1 cellular context compared by ENCODE assay signal in the genomic region with DNA sequence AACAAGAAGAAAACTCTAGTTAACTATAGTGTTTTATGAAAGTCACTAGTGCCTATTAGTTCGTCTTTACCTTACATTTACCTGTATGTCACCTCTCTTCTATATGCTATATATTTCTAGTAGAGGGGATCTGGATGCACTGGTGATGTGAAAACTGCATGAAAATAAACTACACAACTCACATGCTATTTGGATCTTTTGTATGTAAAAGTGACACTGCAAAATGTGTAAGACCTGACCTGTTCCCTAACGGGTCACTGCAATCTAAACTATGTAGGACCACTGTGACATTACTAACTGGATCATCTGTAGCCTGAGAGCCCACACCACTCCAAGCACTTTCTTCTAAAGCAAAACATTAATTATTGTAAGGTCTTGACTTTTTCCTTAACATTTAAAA.
TF ChIP-seq lines count a peak whose summit lies in the region.

No MANE protein-coding gene starts in this region.

TF ChIP-seq in K562, 482 proteins besides CTCF, POLR2A, EP300 and RAD21 (continued from another document):
- TF ChIP-seq, protein P1, sequence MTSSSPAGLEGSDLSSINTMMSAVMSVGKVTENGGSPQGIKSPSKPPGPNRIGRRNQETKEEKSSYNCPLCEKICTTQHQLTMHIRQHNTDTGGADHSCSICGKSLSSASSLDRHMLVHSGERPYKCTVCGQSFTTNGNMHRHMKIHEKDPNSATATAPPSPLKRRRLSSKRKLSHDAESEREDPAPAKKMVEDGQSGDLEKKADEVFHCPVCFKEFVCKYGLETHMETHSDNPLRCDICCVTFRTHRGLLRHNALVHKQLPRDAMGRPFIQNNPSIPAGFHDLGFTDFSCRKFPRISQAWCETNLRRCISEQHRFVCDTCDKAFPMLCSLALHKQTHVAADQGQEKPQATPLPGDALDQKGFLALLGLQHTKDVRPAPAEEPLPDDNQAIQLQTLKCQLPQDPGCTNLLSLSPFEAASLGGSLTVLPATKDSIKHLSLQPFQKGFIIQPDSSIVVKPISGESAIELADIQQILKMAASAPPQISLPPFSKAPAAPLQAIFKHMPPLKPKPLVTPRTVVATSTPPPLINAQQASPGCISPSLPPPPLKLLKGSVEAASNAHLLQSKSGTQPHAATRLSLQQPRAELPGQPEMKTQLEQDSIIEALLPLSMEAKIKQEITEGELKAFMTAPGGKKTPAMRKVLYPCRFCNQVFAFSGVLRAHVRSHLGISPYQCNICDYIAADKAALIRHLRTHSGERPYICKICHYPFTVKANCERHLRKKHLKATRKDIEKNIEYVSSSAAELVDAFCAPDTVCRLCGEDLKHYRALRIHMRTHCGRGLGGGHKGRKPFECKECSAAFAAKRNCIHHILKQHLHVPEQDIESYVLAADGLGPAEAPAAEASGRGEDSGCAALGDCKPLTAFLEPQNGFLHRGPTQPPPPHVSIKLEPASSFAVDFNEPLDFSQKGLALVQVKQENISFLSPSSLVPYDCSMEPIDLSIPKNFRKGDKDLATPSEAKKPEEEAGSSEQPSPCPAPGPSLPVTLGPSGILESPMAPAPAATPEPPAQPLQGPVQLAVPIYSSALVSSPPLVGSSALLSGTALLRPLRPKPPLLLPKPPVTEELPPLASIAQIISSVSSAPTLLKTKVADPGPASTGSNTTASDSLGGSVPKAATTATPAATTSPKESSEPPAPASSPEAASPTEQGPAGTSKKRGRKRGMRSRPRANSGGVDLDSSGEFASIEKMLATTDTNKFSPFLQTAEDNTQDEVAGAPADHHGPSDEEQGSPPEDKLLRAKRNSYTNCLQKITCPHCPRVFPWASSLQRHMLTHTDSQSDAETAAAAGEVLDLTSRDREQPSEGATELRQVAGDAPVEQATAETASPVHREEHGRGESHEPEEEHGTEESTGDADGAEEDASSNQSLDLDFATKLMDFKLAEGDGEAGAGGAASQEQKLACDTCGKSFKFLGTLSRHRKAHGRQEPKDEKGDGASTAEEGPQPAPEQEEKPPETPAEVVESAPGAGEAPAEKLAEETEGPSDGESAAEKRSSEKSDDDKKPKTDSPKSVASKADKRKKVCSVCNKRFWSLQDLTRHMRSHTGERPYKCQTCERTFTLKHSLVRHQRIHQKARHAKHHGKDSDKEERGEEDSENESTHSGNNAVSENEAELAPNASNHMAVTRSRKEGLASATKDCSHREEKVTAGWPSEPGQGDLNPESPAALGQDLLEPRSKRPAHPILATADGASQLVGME (CRISPR knock-in tag; IDR thresholded peaks at IDR 0.05) = no peak
- TF ChIP-seq, protein P2, sequence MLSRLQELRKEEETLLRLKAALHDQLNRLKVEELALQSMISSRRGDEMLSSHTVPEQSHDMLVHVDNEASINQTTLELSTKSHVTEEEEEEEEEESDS (CRISPR knock-in tag; IDR thresholded peaks at IDR 0.05) = no peak
- TF ChIP-seq ZNF316 (IDR thresholded peaks at IDR 0.05) (peak; percentile 39; the same call in 1 of the 2 replicates), BCOR (IDR thresholded peaks at IDR 0.05) (no peak), KDM4B (IDR thresholded peaks at IDR 0.05; ENCODE audit: borderline replicate concordance in 2 of 2, low read depth in 1 of 2) (no peak), NFYB (IDR thresholded peaks at IDR 0.05; ENCODE audit: extremely low read depth, insufficient read length) (no peak), MAFF (IDR thresholded peaks at IDR 0.05; ENCODE audit: low read length) (0 out of 2 replicates have a peak, but pooled peaks have one; percentile 12), HDAC6 (IDR thresholded peaks at IDR 0.05; ENCODE audit: low read depth, low read length) (no peak), ZFPM2 (CRISPR knock-in tag; IDR thresholded peaks at IDR 0.05) (no peak), TARDBP (IDR thresholded peaks at IDR 0.05) (no peak), TSC22D4 (tag; IDR thresholded peaks at IDR 0.05) (no peak), MED1 (CRISPR knock-in tag; IDR thresholded peaks at IDR 0.05; ENCODE audit: borderline replicate concordance) (no peak)
- TF ChIP-seq, protein P3, sequence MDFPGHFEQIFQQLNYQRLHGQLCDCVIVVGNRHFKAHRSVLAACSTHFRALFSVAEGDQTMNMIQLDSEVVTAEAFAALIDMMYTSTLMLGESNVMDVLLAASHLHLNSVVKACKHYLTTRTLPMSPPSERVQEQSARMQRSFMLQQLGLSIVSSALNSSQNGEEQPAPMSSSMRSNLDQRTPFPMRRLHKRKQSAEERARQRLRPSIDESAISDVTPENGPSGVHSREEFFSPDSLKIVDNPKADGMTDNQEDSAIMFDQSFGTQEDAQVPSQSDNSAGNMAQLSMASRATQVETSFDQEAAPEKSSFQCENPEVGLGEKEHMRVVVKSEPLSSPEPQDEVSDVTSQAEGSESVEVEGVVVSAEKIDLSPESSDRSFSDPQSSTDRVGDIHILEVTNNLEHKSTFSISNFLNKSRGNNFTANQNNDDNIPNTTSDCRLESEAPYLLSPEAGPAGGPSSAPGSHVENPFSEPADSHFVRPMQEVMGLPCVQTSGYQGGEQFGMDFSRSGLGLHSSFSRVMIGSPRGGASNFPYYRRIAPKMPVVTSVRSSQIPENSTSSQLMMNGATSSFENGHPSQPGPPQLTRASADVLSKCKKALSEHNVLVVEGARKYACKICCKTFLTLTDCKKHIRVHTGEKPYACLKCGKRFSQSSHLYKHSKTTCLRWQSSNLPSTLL (IDR thresholded peaks at IDR 0.05) = no peak
- TF ChIP-seq, protein P4, sequence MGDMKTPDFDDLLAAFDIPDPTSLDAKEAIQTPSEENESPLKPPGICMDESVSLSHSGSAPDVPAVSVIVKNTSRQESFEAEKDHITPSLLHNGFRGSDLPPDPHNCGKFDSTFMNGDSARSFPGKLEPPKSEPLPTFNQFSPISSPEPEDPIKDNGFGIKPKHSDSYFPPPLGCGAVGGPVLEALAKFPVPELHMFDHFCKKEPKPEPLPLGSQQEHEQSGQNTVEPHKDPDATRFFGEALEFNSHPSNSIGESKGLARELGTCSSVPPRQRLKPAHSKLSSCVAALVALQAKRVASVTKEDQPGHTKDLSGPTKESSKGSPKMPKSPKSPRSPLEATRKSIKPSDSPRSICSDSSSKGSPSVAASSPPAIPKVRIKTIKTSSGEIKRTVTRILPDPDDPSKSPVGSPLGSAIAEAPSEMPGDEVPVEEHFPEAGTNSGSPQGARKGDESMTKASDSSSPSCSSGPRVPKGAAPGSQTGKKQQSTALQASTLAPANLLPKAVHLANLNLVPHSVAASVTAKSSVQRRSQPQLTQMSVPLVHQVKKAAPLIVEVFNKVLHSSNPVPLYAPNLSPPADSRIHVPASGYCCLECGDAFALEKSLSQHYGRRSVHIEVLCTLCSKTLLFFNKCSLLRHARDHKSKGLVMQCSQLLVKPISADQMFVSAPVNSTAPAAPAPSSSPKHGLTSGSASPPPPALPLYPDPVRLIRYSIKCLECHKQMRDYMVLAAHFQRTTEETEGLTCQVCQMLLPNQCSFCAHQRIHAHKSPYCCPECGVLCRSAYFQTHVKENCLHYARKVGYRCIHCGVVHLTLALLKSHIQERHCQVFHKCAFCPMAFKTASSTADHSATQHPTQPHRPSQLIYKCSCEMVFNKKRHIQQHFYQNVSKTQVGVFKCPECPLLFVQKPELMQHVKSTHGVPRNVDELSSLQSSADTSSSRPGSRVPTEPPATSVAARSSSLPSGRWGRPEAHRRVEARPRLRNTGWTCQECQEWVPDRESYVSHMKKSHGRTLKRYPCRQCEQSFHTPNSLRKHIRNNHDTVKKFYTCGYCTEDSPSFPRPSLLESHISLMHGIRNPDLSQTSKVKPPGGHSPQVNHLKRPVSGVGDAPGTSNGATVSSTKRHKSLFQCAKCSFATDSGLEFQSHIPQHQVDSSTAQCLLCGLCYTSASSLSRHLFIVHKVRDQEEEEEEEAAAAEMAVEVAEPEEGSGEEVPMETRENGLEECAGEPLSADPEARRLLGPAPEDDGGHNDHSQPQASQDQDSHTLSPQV (IDR thresholded peaks at IDR 0.05) = no peak
- TF ChIP-seq, protein P5, sequence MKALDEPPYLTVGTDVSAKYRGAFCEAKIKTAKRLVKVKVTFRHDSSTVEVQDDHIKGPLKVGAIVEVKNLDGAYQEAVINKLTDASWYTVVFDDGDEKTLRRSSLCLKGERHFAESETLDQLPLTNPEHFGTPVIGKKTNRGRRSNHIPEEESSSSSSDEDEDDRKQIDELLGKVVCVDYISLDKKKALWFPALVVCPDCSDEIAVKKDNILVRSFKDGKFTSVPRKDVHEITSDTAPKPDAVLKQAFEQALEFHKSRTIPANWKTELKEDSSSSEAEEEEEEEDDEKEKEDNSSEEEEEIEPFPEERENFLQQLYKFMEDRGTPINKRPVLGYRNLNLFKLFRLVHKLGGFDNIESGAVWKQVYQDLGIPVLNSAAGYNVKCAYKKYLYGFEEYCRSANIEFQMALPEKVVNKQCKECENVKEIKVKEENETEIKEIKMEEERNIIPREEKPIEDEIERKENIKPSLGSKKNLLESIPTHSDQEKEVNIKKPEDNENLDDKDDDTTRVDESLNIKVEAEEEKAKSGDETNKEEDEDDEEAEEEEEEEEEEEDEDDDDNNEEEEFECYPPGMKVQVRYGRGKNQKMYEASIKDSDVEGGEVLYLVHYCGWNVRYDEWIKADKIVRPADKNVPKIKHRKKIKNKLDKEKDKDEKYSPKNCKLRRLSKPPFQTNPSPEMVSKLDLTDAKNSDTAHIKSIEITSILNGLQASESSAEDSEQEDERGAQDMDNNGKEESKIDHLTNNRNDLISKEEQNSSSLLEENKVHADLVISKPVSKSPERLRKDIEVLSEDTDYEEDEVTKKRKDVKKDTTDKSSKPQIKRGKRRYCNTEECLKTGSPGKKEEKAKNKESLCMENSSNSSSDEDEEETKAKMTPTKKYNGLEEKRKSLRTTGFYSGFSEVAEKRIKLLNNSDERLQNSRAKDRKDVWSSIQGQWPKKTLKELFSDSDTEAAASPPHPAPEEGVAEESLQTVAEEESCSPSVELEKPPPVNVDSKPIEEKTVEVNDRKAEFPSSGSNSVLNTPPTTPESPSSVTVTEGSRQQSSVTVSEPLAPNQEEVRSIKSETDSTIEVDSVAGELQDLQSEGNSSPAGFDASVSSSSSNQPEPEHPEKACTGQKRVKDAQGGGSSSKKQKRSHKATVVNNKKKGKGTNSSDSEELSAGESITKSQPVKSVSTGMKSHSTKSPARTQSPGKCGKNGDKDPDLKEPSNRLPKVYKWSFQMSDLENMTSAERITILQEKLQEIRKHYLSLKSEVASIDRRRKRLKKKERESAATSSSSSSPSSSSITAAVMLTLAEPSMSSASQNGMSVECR (CRISPR knock-in tag; IDR thresholded peaks at IDR 0.05) = no peak
- TF ChIP-seq, protein P6, sequence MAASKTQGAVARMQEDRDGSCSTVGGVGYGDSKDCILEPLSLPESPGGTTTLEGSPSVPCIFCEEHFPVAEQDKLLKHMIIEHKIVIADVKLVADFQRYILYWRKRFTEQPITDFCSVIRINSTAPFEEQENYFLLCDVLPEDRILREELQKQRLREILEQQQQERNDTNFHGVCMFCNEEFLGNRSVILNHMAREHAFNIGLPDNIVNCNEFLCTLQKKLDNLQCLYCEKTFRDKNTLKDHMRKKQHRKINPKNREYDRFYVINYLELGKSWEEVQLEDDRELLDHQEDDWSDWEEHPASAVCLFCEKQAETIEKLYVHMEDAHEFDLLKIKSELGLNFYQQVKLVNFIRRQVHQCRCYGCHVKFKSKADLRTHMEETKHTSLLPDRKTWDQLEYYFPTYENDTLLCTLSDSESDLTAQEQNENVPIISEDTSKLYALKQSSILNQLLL (CRISPR knock-in tag; IDR thresholded peaks at IDR 0.05; ENCODE audit: borderline replicate concordance) = no peak
